ENCODE assay signal across 6 cellular contexts in genomic region chr19:14091885-14092462, GRCh38. TPM values are rescaled to one million over a fixed set of nuclear protein-coding genes. Genes with fewer than 3 reads are reported as not detected.
DNase-seq lines count a peak whose midpoint lies in the region; ATAC-seq and TF ChIP-seq lines count a peak whose summit lies in the region.

No MANE protein-coding gene starts in this region.

- peaks cover 27% of the 10 kb centered on the region for H3K36me3 Mint-ChIP-seq in stimulated activated naive CD8-positive, alpha-beta T cell treated with anti-CD3 and anti-CD28 coated beads, Interleukin-15, Interleukin-2, amounts not matched to agents 100 ng/mL and 50 ng/mL, for 24 hours (ENCODE audit: low read depth)

- no peak overlapping the region for H3K27ac ChIP-seq in fibroblast of lung (ENCODE audit: insufficient read depth, low read length)

- no peaks in the 10 kb centered on the region for H3K9me3 ChIP-seq in fibroblast of lung (ENCODE audit: control insufficient read depth, insufficient read depth, low read depth, low read length)

- H3K4me3 ChIP-seq in fibroblast of lung (replicated peaks in 1 of 4; ENCODE audit: control extremely low read depth in 1 of 4, insufficient read depth in 1 of 4, low read depth in 3 of 4, low read length in 4 of 4): peak overlapping the region; percentile 81 to 88 (median 83)

- H4K20me1 ChIP-seq in fibroblast of lung (ENCODE audit: control insufficient read depth, extremely low read depth, insufficient read depth, low read length): no peaks in the 10 kb centered on the region

- peaks cover 2% of the 10 kb centered on the region for H3K4me1 ChIP-seq in fibroblast of lung (ENCODE audit: control insufficient read depth, extremely low read depth, insufficient read depth, low read length)

- H3K4me1 Mint-ChIP-seq in stimulated activated naive CD8-positive, alpha-beta T cell treated with anti-CD3 and anti-CD28 coated beads, Interleukin-15, Interleukin-2, amounts not matched to agents 100 ng/mL and 50 ng/mL, for 24 hours (ENCODE audit: low read depth): peaks cover 16% of the 10 kb centered on the region

- peak overlapping the region; percentile 97 for H3K4me2 ChIP-seq in fibroblast of lung (ENCODE audit: extremely low read depth, insufficient read depth, low read length)

- peak; percentile 5 for ATAC-seq in GM21423 (IDR thresholded peaks at IDR 0.05; ENCODE audit: unreplicated experiment)

- H3K9ac ChIP-seq in fibroblast of lung (ENCODE audit: insufficient read depth, low read length): no peak overlapping the region

- H3K36me3 ChIP-seq in fibroblast of lung (ENCODE audit: control insufficient read depth, insufficient read depth, low read length): peaks cover 16% of the 10 kb centered on the region

- H3K27me3 Mint-ChIP-seq in stimulated activated naive CD8-positive, alpha-beta T cell treated with anti-CD3 and anti-CD28 coated beads, Interleukin-15, Interleukin-2, amounts not matched to agents 100 ng/mL and 50 ng/mL, for 24 hours: no peaks in the 10 kb centered on the region

- peaks cover 6% of the 10 kb centered on the region for H3K9me3 Mint-ChIP-seq in stimulated activated naive CD8-positive, alpha-beta T cell treated with anti-CD3 and anti-CD28 coated beads, Interleukin-15, Interleukin-2, amounts not matched to agents 100 ng/mL and 50 ng/mL, for 24 hours

- no peak for TF ChIP-seq CTCF in fibroblast of lung (conservative IDR thresholded peaks at IDR 0.05 in 1 of 2, IDR thresholded peaks at IDR 0.05 in 1 of 2; ENCODE audit: low read depth in 1 of 2, low read length in 2 of 2)

- H2AFZ ChIP-seq in fibroblast of lung (ENCODE audit: low read length): no peak overlapping the region

- H3K27ac Mint-ChIP-seq in stimulated activated naive CD8-positive, alpha-beta T cell treated with anti-CD3 and anti-CD28 coated beads, Interleukin-15, Interleukin-2, amounts not matched to agents 100 ng/mL and 50 ng/mL, for 24 hours: peak overlapping the region; percentile 95

- H3K27me3 ChIP-seq in fibroblast of lung (ENCODE audit: control insufficient read depth, insufficient read depth, low read length): no peaks in the 10 kb centered on the region

- no peaks in the 10 kb centered on the region for H3K79me2 ChIP-seq in fibroblast of lung (ENCODE audit: control insufficient read depth, insufficient read depth, low read length)

- H3K4me3 Mint-ChIP-seq in stimulated activated naive CD8-positive, alpha-beta T cell treated with anti-CD3 and anti-CD28 coated beads, Interleukin-15, Interleukin-2, amounts not matched to agents 100 ng/mL and 50 ng/mL, for 24 hours: peak overlapping the region; percentile 93

- peak; percentile 59 for DNase-seq in OCI-M2 (lab: John Stamatoyannopoulos, UW; ENCODE audit: unreplicated experiment)
- no peak for DNase-seq in fibroblast of lung (ENCODE audit: low read depth in 2 of 2)
- DNase-seq in SIG-M5 (lab: John Stamatoyannopoulos, UW): no peak
- DNase-seq in SW480 (ENCODE audit: low spot score): no peak

RNA-seq across cellular contexts. Expression of gene SAMD1, which starts 1.4 kb away (rescaled TPM):
- total RNA-seq in fibroblast of lung: 19.0 and 24.1 TPM in 2 replicates
- 7.3 and 14.5 TPM in 2 replicates for polyA plus RNA-seq in fibroblast of lung
- polyA plus RNA-seq in fibroblast of lung (2012): 17.3 and 32.4 TPM in 2 replicates
- polyA minus RNA-seq in fibroblast of lung (ENCODE audit: low replicate concordance): 20.4 and 24.4 TPM in 2 replicates

RNA-seq across cellular contexts. Expression of gene C19orf67, which starts 6.4 kb away (rescaled TPM):
- not detected in 2 replicates for total RNA-seq in fibroblast of lung
- polyA plus RNA-seq in fibroblast of lung: not detected in 2 replicates
- polyA plus RNA-seq in fibroblast of lung (2012): not detected in 2 replicates
- polyA minus RNA-seq in fibroblast of lung (ENCODE audit: low replicate concordance): not detected in 2 replicates

RNA-seq across cellular contexts. Expression of gene MISP3, which starts 19.4 kb away (rescaled TPM):
- total RNA-seq in fibroblast of lung: 0.77 and 0.83 TPM in 2 replicates
- 0.33 and 0.41 TPM in 2 replicates for polyA plus RNA-seq in fibroblast of lung
- polyA plus RNA-seq in fibroblast of lung (2012): 0.55 and 0.67 TPM in 2 replicates
- polyA minus RNA-seq in fibroblast of lung (ENCODE audit: low replicate concordance): not detected in 2 replicates

RNA-seq across cellular contexts. Expression of gene PRKACA, which starts 25.6 kb away (rescaled TPM):
- 30.6 and 43.6 TPM in 2 replicates for total RNA-seq in fibroblast of lung
- 67.4 and 104 TPM in 2 replicates for polyA plus RNA-seq in fibroblast of lung
- polyA plus RNA-seq in fibroblast of lung (2012): 82.7 and 108 TPM in 2 replicates
- 109 and 215 TPM in 2 replicates for polyA minus RNA-seq in fibroblast of lung (ENCODE audit: low replicate concordance)

RNA-seq across cellular contexts. Expression of gene PALM3, which starts 30.1 kb away (rescaled TPM):
- 0.51 and 1.3 TPM in 2 replicates for total RNA-seq in fibroblast of lung
- polyA plus RNA-seq in fibroblast of lung: 0.02 and 0.20 TPM in 2 replicates
- polyA plus RNA-seq in fibroblast of lung (2012): 0.50 and 2.0 TPM in 2 replicates
- polyA minus RNA-seq in fibroblast of lung (ENCODE audit: low replicate concordance): 0.27 TPM in 1 of 2 replicates, not detected in the other
